ENCODE assay signal across 20 cellular contexts in genomic region chr4:73692284-73692683, GRCh38. TPM values are rescaled to one million over a fixed set of nuclear protein-coding genes. Genes with fewer than 3 reads are reported as not detected.
"Had no signal": no experiment of that assay in that cellular context is flagged by ENCODE, and none has a peak within 500 bp of the region (broad histone marks: within the 10 kb centered on the region; RNA-seq: fewer than 3 reads in every experiment).

No MANE protein-coding gene starts in this region.

- H3K36me3 ChIP-seq: left lung, suprapubic skin, transverse colon, vagina had no signal

- H3K9me3 ChIP-seq: left lung, mucosa of descending colon, psoas muscle, suprapubic skin, transverse colon, vagina had no signal

- DNase-seq: activated CD4-positive, alpha-beta T cell treated with anti-CD3 and anti-CD28 coated beads, Interleukin-2, amount 50 U/mL, for 4 hours; activated effector memory CD4-positive, alpha-beta T cell treated with anti-CD3 and anti-CD28 coated beads, Interleukin-2, amount 50 U/mL, for 16 hours; activated T-cell treated with anti-CD3 and anti-CD28 coated beads, Interleukin-2, amount 50 U/mL, for 72 hours; effector CD8-positive, alpha-beta T cell; foreskin keratinocyte; glutamatergic neuron; hippocampal formation; left lung; mucosa of descending colon; naive B cell; psoas muscle; right cardiac atrium; stimulated activated CD4-positive, alpha-beta T cell treated with anti-CD3 and anti-CD28 coated beads, Interleukin-15, amount 100 ng/mL, for 24 hours; stimulated activated CD4-positive, alpha-beta T cell treated with anti-CD3 and anti-CD28 coated beads, Interleukin-2, amount 100 ng/mL, for 48 hours; stimulated activated naive CD8-positive, alpha-beta T cell treated with anti-CD3 and anti-CD28 coated beads, Interleukin-15, amount 100 ng/mL, for 72 hours; transverse colon had no signal

- H3K27me3 ChIP-seq: foreskin keratinocyte, left lung, suprapubic skin, transverse colon, vagina had no signal

- H3K4me1 ChIP-seq: psoas muscle, suprapubic skin, transverse colon, vagina had no signal

- ATAC-seq: activated T-cell treated with anti-CD3 and anti-CD28 coated beads, Interleukin-2, amount 50 U/mL, for 72 hours; foreskin keratinocyte; left lung; mucosa of descending colon; psoas muscle; right cardiac atrium; stimulated activated naive CD8-positive, alpha-beta T cell treated with anti-CD3 and anti-CD28 coated beads, Interleukin-15, amount 100 ng/mL, for 72 hours had no signal

- H3K27ac ChIP-seq: foreskin keratinocyte, left lung, psoas muscle, skin epidermis, suprapubic skin, transverse colon, vagina had no signal

- H3K4me3 ChIP-seq: left lung, mucosa of descending colon, psoas muscle, skin epidermis, suprapubic skin, transverse colon, vagina had no signal

RNA-seq across cellular contexts. Expression of gene CXCL8, which starts 48.1 kb away (rescaled TPM):
- total RNA-seq: neural crest cell had no signal
